ENCODE assay signal across 3 cellular contexts in the genomic region with DNA sequence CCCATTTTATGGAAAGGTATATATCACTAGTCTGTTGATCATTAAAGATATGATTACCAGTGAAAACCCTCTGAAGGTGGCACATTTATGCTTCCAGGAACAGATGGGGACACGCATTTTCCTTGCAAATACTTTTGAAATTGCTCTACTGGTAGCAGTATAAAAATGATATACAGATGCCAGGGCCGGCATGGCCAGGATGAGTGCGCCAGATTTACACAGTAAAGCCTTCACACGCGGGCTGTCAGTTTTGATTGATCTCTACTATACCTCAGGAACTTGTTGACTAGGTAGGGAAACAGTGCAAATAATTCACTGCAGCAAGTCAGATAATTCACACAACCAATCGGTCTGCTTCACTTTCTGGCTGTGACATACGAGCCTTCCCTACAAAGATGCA.
A peak's percentile ranks its signal among the peaks of the same experiment; 100 is the strongest.
TF ChIP-seq lines count a peak whose summit lies in the region.

No MANE protein-coding gene starts in this region.

TF ChIP-seq in GM23338, 12 proteins besides CTCF, POLR2A, EP300 and RAD21:
- no peak for TF ChIP-seq JUNB (IDR thresholded peaks at IDR 0.05; ENCODE audit: unreplicated experiment)
- TF ChIP-seq EZH2 (IDR thresholded peaks at IDR 0.05; ENCODE audit: low read depth, unreplicated experiment): peak; percentile 11

TF ChIP-seq in HEK293T, 16 proteins besides CTCF, POLR2A, EP300 and RAD21:
- TF ChIP-seq, protein P1, sequence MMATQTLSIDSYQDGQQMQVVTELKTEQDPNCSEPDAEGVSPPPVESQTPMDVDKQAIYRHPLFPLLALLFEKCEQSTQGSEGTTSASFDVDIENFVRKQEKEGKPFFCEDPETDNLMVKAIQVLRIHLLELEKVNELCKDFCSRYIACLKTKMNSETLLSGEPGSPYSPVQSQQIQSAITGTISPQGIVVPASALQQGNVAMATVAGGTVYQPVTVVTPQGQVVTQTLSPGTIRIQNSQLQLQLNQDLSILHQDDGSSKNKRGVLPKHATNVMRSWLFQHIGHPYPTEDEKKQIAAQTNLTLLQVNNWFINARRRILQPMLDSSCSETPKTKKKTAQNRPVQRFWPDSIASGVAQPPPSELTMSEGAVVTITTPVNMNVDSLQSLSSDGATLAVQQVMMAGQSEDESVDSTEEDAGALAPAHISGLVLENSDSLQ (IDR thresholded peaks at IDR 0.05): peak; percentile 69
- TF ChIP-seq TARDBP (IDR thresholded peaks at IDR 0.05): no peak
- TF ChIP-seq L3MBTL2 (conservative IDR thresholded peaks at IDR 0.05): no peak

TF ChIP-seq in H1, 55 proteins besides CTCF, POLR2A, EP300 and RAD21:
- TF ChIP-seq FOSL1 (IDR thresholded peaks at IDR 0.05; ENCODE audit: insufficient read depth, low read depth, low read length) (no peak), RNF2 (IDR thresholded peaks at IDR 0.05; ENCODE audit: borderline replicate concordance, low read depth, low read length, missing control alignments, poor library complexity, severe bottlenecking) (peak; percentile 86), EZH2 (IDR thresholded peaks at IDR 0.05; ENCODE audit: low read depth, low read length, severe bottlenecking) (peak; percentile 49)
